ENCODE assay signal across 43 cellular contexts in the genomic region with DNA sequence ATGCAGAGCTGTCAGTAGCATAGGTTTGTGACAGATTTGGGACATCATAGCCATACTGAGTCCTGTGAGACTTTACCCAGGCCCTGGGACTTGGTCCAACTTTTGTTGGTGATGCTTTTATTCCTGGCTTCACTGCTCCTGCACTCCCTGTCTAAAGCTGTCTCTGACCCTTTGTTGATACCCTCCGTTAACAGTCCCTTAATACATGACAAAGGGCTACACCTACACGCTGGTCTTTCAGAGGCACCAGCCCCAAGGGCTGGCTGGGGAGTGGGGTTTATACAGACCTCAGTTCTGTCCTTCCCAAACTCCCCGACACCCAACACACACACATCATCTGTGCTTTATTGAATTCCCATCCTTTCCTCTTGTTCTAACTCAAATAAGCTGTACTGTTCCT. TPM values are rescaled to one million over a fixed set of nuclear protein-coding genes. Genes with fewer than 3 reads are reported as not detected.
"Had no signal": no experiment of that assay in that cellular context is flagged by ENCODE, and none has a peak within 500 bp of the region (broad histone marks: within the 10 kb centered on the region; RNA-seq: fewer than 3 reads in every experiment).

No MANE protein-coding gene starts in this region.

- H3K27ac ChIP-seq: adrenal gland, body of pancreas, breast epithelium, cardiac muscle cell, colonic mucosa, epithelial cell of prostate, esophagus squamous epithelium, WERI-Rb-1 had no signal

- H3K4me3 Mint-ChIP-seq: activated CD4-positive, alpha-beta memory T cell treated with anti-CD3 and anti-CD28 coated beads for 36 hours; activated CD4-positive, alpha-beta T cell treated with anti-CD3 and anti-CD28 coated beads for 36 hours; activated CD4-positive, alpha-beta T cell treated with anti-CD3 and anti-CD28 coated beads, Interleukin-2, amount 10 ng/mL, durations not matched to agents 24 days and 14 days; activated CD8-positive, alpha-beta memory T cell treated with anti-CD3 and anti-CD28 coated beads, Interleukin-2, amount 10 ng/mL, durations not matched to agents 7 days and 5 days; activated CD8-positive, alpha-beta T cell treated with anti-CD3 and anti-CD28 coated beads, Interleukin-2, amount 10 ng/mL, durations not matched to agents 7 days and 5 days; activated naive CD4-positive, alpha-beta T cell treated with anti-CD3 and anti-CD28 coated beads for 36 hours; activated naive CD4-positive, alpha-beta T cell treated with anti-CD3 and anti-CD28 coated beads, Interleukin-2, amount 50 U/mL, for 24 hours; activated naive CD8-positive, alpha-beta T cell treated with anti-CD3 and anti-CD28 coated beads for 36 hours; activated naive CD8-positive, alpha-beta T cell treated with anti-CD3 and anti-CD28 coated beads, Interleukin-2, amount 50 U/mL, for 24 hours; activated T-helper 1 cell treated with anti-CD3 and anti-CD28 coated beads, Interleukin-12 subunit alpha, Interleukin-12 subunit beta, Interleukin-2, Interleukin-4 antibody, amounts not matched to agents 30 ng/mL and 10 ng/mL and 1 ng/mL, durations not matched to agents 14 hours and 24 hours and 36 hours; T-helper 17 cell; T-helper 2 cell treated with Interferon-gamma antibody and Interleukin-4, amounts not matched to agents 5 μg/mL and 100 μg/mL, for 36 hours had no signal

- H3K4me1 Mint-ChIP-seq: activated CD4-positive, alpha-beta T cell treated with anti-CD3 and anti-CD28 coated beads for 36 hours; activated CD4-positive, alpha-beta T cell treated with anti-CD3 and anti-CD28 coated beads, Interleukin-2, amount 10 ng/mL, durations not matched to agents 24 days and 14 days; activated CD8-positive, alpha-beta memory T cell treated with anti-CD3 and anti-CD28 coated beads, Interleukin-2, amount 10 ng/mL, durations not matched to agents 7 days and 5 days; activated naive CD4-positive, alpha-beta T cell treated with anti-CD3 and anti-CD28 coated beads, Interleukin-2, amount 50 U/mL, for 24 hours; activated naive CD8-positive, alpha-beta T cell treated with anti-CD3 and anti-CD28 coated beads for 36 hours; activated naive CD8-positive, alpha-beta T cell treated with anti-CD3 and anti-CD28 coated beads, Interleukin-2, amount 50 U/mL, for 24 hours had no signal

- H3K36me3 ChIP-seq: adrenal gland, breast epithelium, cardiac muscle cell, colonic mucosa, esophagus squamous epithelium, WERI-Rb-1 had no signal

- H3K4me1 ChIP-seq: adrenal gland, body of pancreas, breast epithelium, colonic mucosa, esophagus squamous epithelium had no signal

- ATAC-seq: activated CD4-positive, alpha-beta T cell treated with anti-CD3 and anti-CD28 coated beads for 36 hours; activated CD8-positive, alpha-beta memory T cell treated with anti-CD3 and anti-CD28 coated beads, Interleukin-2, amount 10 ng/mL, durations not matched to agents 7 days and 5 days; activated CD8-positive, alpha-beta T cell treated with anti-CD3 and anti-CD28 coated beads, Interleukin-2, amount 10 ng/mL, durations not matched to agents 7 days and 5 days; activated naive CD8-positive, alpha-beta T cell treated with anti-CD3 and anti-CD28 coated beads, Interleukin-2, amount 50 U/mL, for 24 hours; body of pancreas; T-helper 17 cell had no signal

- H3K9me3 ChIP-seq: adrenal gland, body of pancreas, colonic mucosa, esophagus squamous epithelium had no signal

- DNase-seq: activated CD4-positive, alpha-beta memory T cell treated with anti-CD3 and anti-CD28 coated beads for 36 hours; activated CD4-positive, alpha-beta T cell treated with anti-CD3 and anti-CD28 coated beads for 36 hours; activated CD4-positive, alpha-beta T cell treated with anti-CD3 and anti-CD28 coated beads, Interleukin-2, amount 10 ng/mL, durations not matched to agents 24 days and 14 days; activated CD4-positive, CD25-positive, alpha-beta regulatory T cell; activated CD4-positive, CD25-positive, alpha-beta regulatory T cell treated with anti-CD3 and anti-CD28 coated beads, Interleukin-2, amount 50 U/mL, for 72 hours; activated CD8-positive, alpha-beta memory T cell treated with anti-CD3 and anti-CD28 coated beads, Interleukin-2, amount 10 ng/mL, durations not matched to agents 7 days and 5 days; activated CD8-positive, alpha-beta memory T cell treated with anti-CD3 and anti-CD28 coated beads, Interleukin-2, amount 50 U/mL, for 4 hours; activated CD8-positive, alpha-beta T cell treated with anti-CD3 and anti-CD28 coated beads, Interleukin-2, amount 10 ng/mL, durations not matched to agents 7 days and 5 days; activated effector memory CD4-positive, alpha-beta T cell treated with anti-CD3 and anti-CD28 coated beads, Interleukin-2, amount 50 U/mL, for 16 hours; activated naive CD4-positive, alpha-beta T cell treated with anti-CD3 and anti-CD28 coated beads for 36 hours; activated naive CD8-positive, alpha-beta T cell treated with anti-CD3 and anti-CD28 coated beads for 36 hours; activated naive CD8-positive, alpha-beta T cell treated with anti-CD3 and anti-CD28 coated beads, Interleukin-2, amount 50 U/mL, for 24 hours; activated T-cell treated with anti-CD3 and anti-CD28 coated beads, Interleukin-2, amount 50 U/mL, for 1 hour; activated T-cell treated with anti-CD3 and anti-CD28 coated beads, Interleukin-2, amount 50 U/mL, for 48 hours; adrenal gland; amygdala; aorta; body of pancreas; central memory CD4-positive, alpha-beta T cell; cerebellar nuclear complex; colonic mucosa; effector CD8-positive, alpha-beta T cell; esophagus squamous epithelium; foreskin melanocyte; head of caudate nucleus; T-helper 1 cell; T-helper 17 cell; T1000; WERI-Rb-1 had no signal

- H3K27me3 ChIP-seq: body of pancreas, breast epithelium, colonic mucosa had no signal

- H3K4me3 ChIP-seq: adrenal gland, body of pancreas, breast epithelium, cardiac muscle cell, colonic mucosa, esophagus squamous epithelium had no signal

- H3K9me3 Mint-ChIP-seq: activated CD4-positive, alpha-beta T cell treated with anti-CD3 and anti-CD28 coated beads, Interleukin-2, amount 10 ng/mL, durations not matched to agents 24 days and 14 days; activated T-helper 1 cell treated with anti-CD3 and anti-CD28 coated beads, Interleukin-12 subunit alpha, Interleukin-12 subunit beta, Interleukin-2, Interleukin-4 antibody, amounts not matched to agents 30 ng/mL and 10 ng/mL and 1 ng/mL, durations not matched to agents 14 hours and 24 hours and 36 hours; activated T-helper 2 cell treated with anti-CD3 and anti-CD28 coated beads, Interferon-gamma antibody, Interleukin-2, Interleukin-4, amounts not matched to agents 10 μg/mL and 5 μg/mL and 100 μg/mL, durations not matched to agents 14 hours and 24 hours and 36 hours; T-helper 2 cell treated with Interferon-gamma antibody and Interleukin-4, amounts not matched to agents 5 μg/mL and 100 μg/mL, for 36 hours had no signal

- H3K27ac Mint-ChIP-seq: activated CD4-positive, alpha-beta memory T cell treated with anti-CD3 and anti-CD28 coated beads for 36 hours; activated CD4-positive, alpha-beta T cell treated with anti-CD3 and anti-CD28 coated beads for 36 hours; activated CD4-positive, alpha-beta T cell treated with anti-CD3 and anti-CD28 coated beads, Interleukin-2, amount 10 ng/mL, durations not matched to agents 24 days and 14 days; activated CD8-positive, alpha-beta memory T cell treated with anti-CD3 and anti-CD28 coated beads, Interleukin-2, amount 10 ng/mL, durations not matched to agents 7 days and 5 days; activated CD8-positive, alpha-beta T cell treated with anti-CD3 and anti-CD28 coated beads, Interleukin-2, amount 10 ng/mL, durations not matched to agents 7 days and 5 days; activated naive CD4-positive, alpha-beta T cell treated with anti-CD3 and anti-CD28 coated beads for 36 hours; activated naive CD4-positive, alpha-beta T cell treated with anti-CD3 and anti-CD28 coated beads, Interleukin-2, amount 50 U/mL, for 24 hours; activated naive CD8-positive, alpha-beta T cell treated with anti-CD3 and anti-CD28 coated beads for 36 hours; activated naive CD8-positive, alpha-beta T cell treated with anti-CD3 and anti-CD28 coated beads, Interleukin-2, amount 50 U/mL, for 24 hours; activated T-helper 1 cell treated with anti-CD3 and anti-CD28 coated beads, Interleukin-12 subunit alpha, Interleukin-12 subunit beta, Interleukin-2, Interleukin-4 antibody, amounts not matched to agents 30 ng/mL and 10 ng/mL and 1 ng/mL, durations not matched to agents 14 hours and 24 hours and 36 hours; activated T-helper 2 cell treated with anti-CD3 and anti-CD28 coated beads, Interferon-gamma antibody, Interleukin-2, Interleukin-4, amounts not matched to agents 10 μg/mL and 5 μg/mL and 100 μg/mL, durations not matched to agents 14 hours and 24 hours and 36 hours; T-helper 17 cell; T-helper 2 cell treated with Interferon-gamma antibody and Interleukin-4, amounts not matched to agents 5 μg/mL and 100 μg/mL, for 36 hours had no signal

- H3K36me3 Mint-ChIP-seq: activated CD4-positive, alpha-beta memory T cell treated with anti-CD3 and anti-CD28 coated beads for 36 hours; activated CD8-positive, alpha-beta memory T cell treated with anti-CD3 and anti-CD28 coated beads, Interleukin-2, amount 10 ng/mL, durations not matched to agents 7 days and 5 days; activated naive CD8-positive, alpha-beta T cell treated with anti-CD3 and anti-CD28 coated beads for 36 hours had no signal

- FAIRE-seq: endometrium, endothelial cell of umbilical vein had no signal

RNA-seq across cellular contexts. Expression of a gene that starts 36.1 kb away (rescaled TPM):
- total RNA-seq: body of pancreas, cardiac muscle cell had no signal
- polyA plus RNA-seq: cardiac muscle cell had no signal

RNA-seq across cellular contexts. Expression of a gene that starts 40.1 kb away (rescaled TPM):
- total RNA-seq: activated CD4-positive, alpha-beta memory T cell treated with anti-CD3 and anti-CD28 coated beads for 36 hours; activated CD4-positive, alpha-beta T cell treated with anti-CD3 and anti-CD28 coated beads for 36 hours; activated CD4-positive, alpha-beta T cell treated with anti-CD3 and anti-CD28 coated beads, Interleukin-2, amount 10 ng/mL, durations not matched to agents 24 days and 14 days; activated CD8-positive, alpha-beta memory T cell treated with anti-CD3 and anti-CD28 coated beads for 36 hours; activated CD8-positive, alpha-beta memory T cell treated with anti-CD3 and anti-CD28 coated beads, Interleukin-2, amount 10 ng/mL, durations not matched to agents 7 days and 5 days; activated CD8-positive, alpha-beta T cell treated with anti-CD3 and anti-CD28 coated beads, Interleukin-2, amount 10 ng/mL, durations not matched to agents 7 days and 5 days; activated naive CD4-positive, alpha-beta T cell treated with anti-CD3 and anti-CD28 coated beads for 36 hours; activated naive CD8-positive, alpha-beta T cell treated with anti-CD3 and anti-CD28 coated beads for 36 hours; activated T-helper 1 cell treated with anti-CD3 and anti-CD28 coated beads, Interleukin-12 subunit alpha, Interleukin-12 subunit beta, Interleukin-2, Interleukin-4 antibody, amounts not matched to agents 30 ng/mL and 10 ng/mL and 1 ng/mL, durations not matched to agents 14 hours and 24 hours and 36 hours; activated T-helper 2 cell treated with anti-CD3 and anti-CD28 coated beads, Interferon-gamma antibody, Interleukin-2, Interleukin-4, amounts not matched to agents 10 μg/mL and 5 μg/mL and 100 μg/mL, durations not matched to agents 14 hours and 24 hours and 36 hours; aorta; body of pancreas; dermis microvascular lymphatic vessel endothelial cell; endothelial cell of umbilical vein; esophagus squamous epithelium; fibroblast of villous mesenchyme; T-helper 17 cell had no signal
- polyA plus RNA-seq: endothelial cell of umbilical vein, esophagus, fibroblast of lung had no signal
